In the genomic region with DNA sequence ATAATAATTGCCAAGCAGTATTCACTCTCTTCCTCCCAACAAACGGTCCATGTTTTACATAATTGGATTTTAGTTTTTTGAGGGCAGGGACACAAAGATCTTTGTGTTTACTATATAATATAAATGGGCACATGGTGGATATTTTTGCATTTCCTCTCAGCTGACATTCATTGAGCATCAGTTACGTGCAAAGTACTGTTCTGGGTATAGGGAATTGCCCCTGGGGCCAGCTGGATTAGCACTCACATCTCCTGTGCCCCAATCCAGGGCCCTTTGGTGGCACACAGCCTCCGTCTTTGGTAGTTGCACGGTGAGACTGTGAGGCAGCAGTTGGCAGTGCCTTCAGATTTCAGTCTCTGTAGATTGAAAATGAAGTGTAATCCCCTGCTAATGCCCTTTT, we compare ENCODE assay signal across 2 cellular contexts.
TF ChIP-seq lines count a peak whose summit lies in the region.

No MANE protein-coding gene starts in this region.

TF ChIP-seq in SK-N-SH, 30 proteins besides CTCF, POLR2A, EP300 and RAD21 (continued from another document):
- TF ChIP-seq, protein P1, sequence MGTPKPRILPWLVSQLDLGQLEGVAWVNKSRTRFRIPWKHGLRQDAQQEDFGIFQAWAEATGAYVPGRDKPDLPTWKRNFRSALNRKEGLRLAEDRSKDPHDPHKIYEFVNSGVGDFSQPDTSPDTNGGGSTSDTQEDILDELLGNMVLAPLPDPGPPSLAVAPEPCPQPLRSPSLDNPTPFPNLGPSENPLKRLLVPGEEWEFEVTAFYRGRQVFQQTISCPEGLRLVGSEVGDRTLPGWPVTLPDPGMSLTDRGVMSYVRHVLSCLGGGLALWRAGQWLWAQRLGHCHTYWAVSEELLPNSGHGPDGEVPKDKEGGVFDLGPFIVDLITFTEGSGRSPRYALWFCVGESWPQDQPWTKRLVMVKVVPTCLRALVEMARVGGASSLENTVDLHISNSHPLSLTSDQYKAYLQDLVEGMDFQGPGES (IDR thresholded peaks at IDR 0.05; ENCODE audit: low read depth, low read length): no peak
- TF ChIP-seq, protein P2, sequence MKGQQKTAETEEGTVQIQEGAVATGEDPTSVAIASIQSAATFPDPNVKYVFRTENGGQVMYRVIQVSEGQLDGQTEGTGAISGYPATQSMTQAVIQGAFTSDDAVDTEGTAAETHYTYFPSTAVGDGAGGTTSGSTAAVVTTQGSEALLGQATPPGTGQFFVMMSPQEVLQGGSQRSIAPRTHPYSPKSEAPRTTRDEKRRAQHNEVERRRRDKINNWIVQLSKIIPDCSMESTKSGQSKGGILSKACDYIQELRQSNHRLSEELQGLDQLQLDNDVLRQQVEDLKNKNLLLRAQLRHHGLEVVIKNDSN (IDR thresholded peaks at IDR 0.05; ENCODE audit: borderline replicate concordance, low read depth): no peak
- TF ChIP-seq, protein P3, sequence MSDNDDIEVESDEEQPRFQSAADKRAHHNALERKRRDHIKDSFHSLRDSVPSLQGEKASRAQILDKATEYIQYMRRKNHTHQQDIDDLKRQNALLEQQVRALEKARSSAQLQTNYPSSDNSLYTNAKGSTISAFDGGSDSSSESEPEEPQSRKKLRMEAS (IDR thresholded peaks at IDR 0.05; ENCODE audit: low read depth): no peak
- TF ChIP-seq MEF2A (IDR thresholded peaks at IDR 0.05; ENCODE audit: borderline replicate concordance, low read depth) (no peak), TEAD4 (IDR thresholded peaks at IDR 0.05; ENCODE audit: borderline replicate concordance, insufficient read depth) (no peak), GATA2 (CRISPR knock-in tag; IDR thresholded peaks at IDR 0.05) (no peak)

TF ChIP-seq in SK-N-SH treated with all-trans-retinoic acid at 6 μM for 48 hours, 23 proteins besides CTCF, POLR2A, EP300 and RAD21 (continued from another document):
- TF ChIP-seq, protein P4, sequence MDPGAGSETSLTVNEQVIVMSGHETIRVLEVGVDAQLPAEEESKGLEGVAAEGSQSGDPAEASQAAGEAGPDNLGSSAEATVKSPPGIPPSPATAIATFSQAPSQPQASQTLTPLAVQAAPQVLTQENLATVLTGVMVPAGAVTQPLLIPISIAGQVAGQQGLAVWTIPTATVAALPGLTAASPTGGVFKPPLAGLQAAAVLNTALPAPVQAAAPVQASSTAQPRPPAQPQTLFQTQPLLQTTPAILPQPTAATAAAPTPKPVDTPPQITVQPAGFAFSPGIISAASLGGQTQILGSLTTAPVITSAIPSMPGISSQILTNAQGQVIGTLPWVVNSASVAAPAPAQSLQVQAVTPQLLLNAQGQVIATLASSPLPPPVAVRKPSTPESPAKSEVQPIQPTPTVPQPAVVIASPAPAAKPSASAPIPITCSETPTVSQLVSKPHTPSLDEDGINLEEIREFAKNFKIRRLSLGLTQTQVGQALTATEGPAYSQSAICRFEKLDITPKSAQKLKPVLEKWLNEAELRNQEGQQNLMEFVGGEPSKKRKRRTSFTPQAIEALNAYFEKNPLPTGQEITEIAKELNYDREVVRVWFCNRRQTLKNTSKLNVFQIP (CRISPR knock-in tag; IDR thresholded peaks at IDR 0.05; ENCODE audit: borderline replicate concordance, low read depth): no peak
- TF ChIP-seq ZFP3 (CRISPR knock-in tag; IDR thresholded peaks at IDR 0.05) (no peak), GLIS3 (CRISPR knock-in tag; IDR thresholded peaks at IDR 0.05) (no peak)
TF ChIP-seq in SK-N-SH treated with all-trans-retinoic acid at 6 μM for 48 hours: peak in this region for 0.
